Comparison of ENCODE assay signal across 34 cellular contexts in the genomic region with DNA sequence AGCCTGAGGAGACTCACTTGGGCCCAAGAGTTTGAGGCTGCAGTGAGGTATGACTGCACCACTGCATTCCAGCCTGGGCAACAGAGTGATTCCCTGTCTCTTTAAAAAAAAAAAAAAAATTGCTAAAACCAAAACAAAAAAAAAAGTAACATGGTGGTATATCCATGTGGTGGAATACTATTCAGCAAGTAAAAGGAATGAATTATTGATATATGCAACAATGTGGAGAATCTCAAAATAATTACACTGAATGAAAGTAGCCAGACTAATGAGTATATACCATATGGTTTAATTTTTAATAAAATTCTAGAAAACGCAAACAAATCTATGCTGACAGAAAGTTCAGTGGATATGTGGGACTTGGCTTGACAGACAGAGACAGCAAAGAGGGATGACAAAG.
"Had no signal": no experiment of that assay in that cellular context is flagged by ENCODE, and none has a peak within 500 bp of the region (broad histone marks: within the 10 kb centered on the region; RNA-seq: fewer than 3 reads in every experiment).

No MANE protein-coding gene starts in this region.

- H3K9me3 ChIP-seq: adrenal gland, body of pancreas had no signal

- H3K36me3 ChIP-seq: adrenal gland, brain microvascular endothelial cell, breast epithelium had no signal

- H3K27ac ChIP-seq: adrenal gland, body of pancreas, brain microvascular endothelial cell, breast epithelium, WERI-Rb-1 had no signal

- H3K4me3 ChIP-seq: adrenal gland, body of pancreas, breast epithelium had no signal

- DNase-seq: activated CD4-positive, alpha-beta memory T cell treated with anti-CD3 and anti-CD28 coated beads, Interleukin-2, amount 10 ng/mL, durations not matched to agents 7 days and 5 days; activated CD4-positive, alpha-beta T cell treated with anti-CD3 and anti-CD28 coated beads for 1 hour; activated CD4-positive, alpha-beta T cell treated with anti-CD3 and anti-CD28 coated beads for 36 hours; activated CD4-positive, alpha-beta T cell treated with anti-CD3 and anti-CD28 coated beads for 48 hours; activated CD4-positive, alpha-beta T cell treated with anti-CD3 and anti-CD28 coated beads, Interleukin-2, amount 10 ng/mL, durations not matched to agents 7 days and 5 days; activated CD4-positive, alpha-beta T cell treated with anti-CD3 and anti-CD28 coated beads, Interleukin-2, amount 50 U/mL, for 48 hours; activated CD4-positive, CD25-positive, alpha-beta regulatory T cell; activated CD8-positive, alpha-beta memory T cell treated with anti-CD3 and anti-CD28 coated beads for 24 hours; activated CD8-positive, alpha-beta memory T cell treated with anti-CD3 and anti-CD28 coated beads, Interleukin-2, amount 10 ng/mL, durations not matched to agents 7 days and 5 days; activated CD8-positive, alpha-beta memory T cell treated with anti-CD3 and anti-CD28 coated beads, Interleukin-2, amount 50 U/mL, for 48 hours; activated CD8-positive, alpha-beta T cell treated with anti-CD3 and anti-CD28 coated beads, Interleukin-2, amount 10 ng/mL, durations not matched to agents 7 days and 5 days; activated effector memory CD4-positive, alpha-beta T cell treated with anti-CD3 and anti-CD28 coated beads, Interleukin-2, amount 50 U/mL, for 16 hours; activated gamma-delta T cell treated with Interleukin-2 at 50 U/mL for 16 hours; activated naive CD4-positive, alpha-beta T cell; activated naive CD4-positive, alpha-beta T cell treated with anti-CD3 and anti-CD28 coated beads for 36 hours; activated naive CD4-positive, alpha-beta T cell treated with anti-CD3 and anti-CD28 coated beads, Interleukin-2, amount 50 U/mL, for 16 hours; activated naive CD8-positive, alpha-beta T cell treated with anti-CD3 and anti-CD28 coated beads for 36 hours; activated T-cell treated with anti-CD3 and anti-CD28 coated beads, Interleukin-2, amount 50 U/mL, for 24 hours; activated T-cell treated with anti-CD3 and anti-CD28 coated beads, Interleukin-2, amount 50 U/mL, for 48 hours; adrenal gland; amniotic stem cell; aorta; body of pancreas; brain microvascular endothelial cell; central memory CD4-positive, alpha-beta T cell; T-helper 1 cell; T-helper 2 cell; T-helper 9 cell; WERI-Rb-1 had no signal

- H3K4me1 ChIP-seq: adrenal gland, body of pancreas, breast epithelium had no signal

- ATAC-seq: activated CD4-positive, alpha-beta T cell treated with anti-CD3 and anti-CD28 coated beads for 36 hours; activated CD4-positive, CD25-positive, alpha-beta regulatory T cell treated with anti-CD3 and anti-CD28 coated beads, Interleukin-2, amount 50 U/mL, for 24 hours; activated CD8-positive, alpha-beta memory T cell treated with anti-CD3 and anti-CD28 coated beads, Interleukin-2, amount 10 ng/mL, durations not matched to agents 7 days and 5 days; activated CD8-positive, alpha-beta T cell treated with anti-CD3 and anti-CD28 coated beads, Interleukin-2, amount 10 ng/mL, durations not matched to agents 7 days and 5 days; activated naive CD4-positive, alpha-beta T cell treated with anti-CD3 and anti-CD28 coated beads, Interleukin-2, amount 50 U/mL, for 72 hours; activated T-helper 17 cell treated with anti-CD3 and anti-CD28 coated beads, Interleukin-2, amount 50 U/mL, for 72 hours; body of pancreas; WTC11 had no signal

- H3K27me3 ChIP-seq: adrenal gland, body of pancreas, brain microvascular endothelial cell, breast epithelium had no signal
